ENCODE assay signal across 2 cellular contexts in genomic region chr9:77584927-77585326, GRCh38.
TF ChIP-seq lines count a peak whose summit lies in the region.

No MANE protein-coding gene starts in this region.

TF ChIP-seq in WTC11, 78 proteins besides CTCF, POLR2A, EP300 and RAD21:
- TF ChIP-seq, protein P1, sequence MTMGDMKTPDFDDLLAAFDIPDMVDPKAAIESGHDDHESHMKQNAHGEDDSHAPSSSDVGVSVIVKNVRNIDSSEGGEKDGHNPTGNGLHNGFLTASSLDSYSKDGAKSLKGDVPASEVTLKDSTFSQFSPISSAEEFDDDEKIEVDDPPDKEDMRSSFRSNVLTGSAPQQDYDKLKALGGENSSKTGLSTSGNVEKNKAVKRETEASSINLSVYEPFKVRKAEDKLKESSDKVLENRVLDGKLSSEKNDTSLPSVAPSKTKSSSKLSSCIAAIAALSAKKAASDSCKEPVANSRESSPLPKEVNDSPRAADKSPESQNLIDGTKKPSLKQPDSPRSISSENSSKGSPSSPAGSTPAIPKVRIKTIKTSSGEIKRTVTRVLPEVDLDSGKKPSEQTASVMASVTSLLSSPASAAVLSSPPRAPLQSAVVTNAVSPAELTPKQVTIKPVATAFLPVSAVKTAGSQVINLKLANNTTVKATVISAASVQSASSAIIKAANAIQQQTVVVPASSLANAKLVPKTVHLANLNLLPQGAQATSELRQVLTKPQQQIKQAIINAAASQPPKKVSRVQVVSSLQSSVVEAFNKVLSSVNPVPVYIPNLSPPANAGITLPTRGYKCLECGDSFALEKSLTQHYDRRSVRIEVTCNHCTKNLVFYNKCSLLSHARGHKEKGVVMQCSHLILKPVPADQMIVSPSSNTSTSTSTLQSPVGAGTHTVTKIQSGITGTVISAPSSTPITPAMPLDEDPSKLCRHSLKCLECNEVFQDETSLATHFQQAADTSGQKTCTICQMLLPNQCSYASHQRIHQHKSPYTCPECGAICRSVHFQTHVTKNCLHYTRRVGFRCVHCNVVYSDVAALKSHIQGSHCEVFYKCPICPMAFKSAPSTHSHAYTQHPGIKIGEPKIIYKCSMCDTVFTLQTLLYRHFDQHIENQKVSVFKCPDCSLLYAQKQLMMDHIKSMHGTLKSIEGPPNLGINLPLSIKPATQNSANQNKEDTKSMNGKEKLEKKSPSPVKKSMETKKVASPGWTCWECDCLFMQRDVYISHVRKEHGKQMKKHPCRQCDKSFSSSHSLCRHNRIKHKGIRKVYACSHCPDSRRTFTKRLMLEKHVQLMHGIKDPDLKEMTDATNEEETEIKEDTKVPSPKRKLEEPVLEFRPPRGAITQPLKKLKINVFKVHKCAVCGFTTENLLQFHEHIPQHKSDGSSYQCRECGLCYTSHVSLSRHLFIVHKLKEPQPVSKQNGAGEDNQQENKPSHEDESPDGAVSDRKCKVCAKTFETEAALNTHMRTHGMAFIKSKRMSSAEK (CRISPR knock-in tag; IDR thresholded peaks at IDR 0.05; ENCODE audit: borderline replicate concordance): peak; percentile 90; the same call in 1 of the 2 replicates
- TF ChIP-seq ZSCAN18 (CRISPR knock-in tag; IDR thresholded peaks at IDR 0.05) (peak; percentile 82; the same call in 1 of the 2 replicates), MXD4 (CRISPR knock-in tag; IDR thresholded peaks at IDR 0.05; ENCODE audit: borderline replicate concordance) (peak; percentile 74; the same call in 1 of the 2 replicates), ZNF423 (CRISPR knock-in tag; IDR thresholded peaks at IDR 0.05) (0 out of 2 replicates have a peak, but pooled peaks have one; percentile 14)
- TF ChIP-seq, protein P2, sequence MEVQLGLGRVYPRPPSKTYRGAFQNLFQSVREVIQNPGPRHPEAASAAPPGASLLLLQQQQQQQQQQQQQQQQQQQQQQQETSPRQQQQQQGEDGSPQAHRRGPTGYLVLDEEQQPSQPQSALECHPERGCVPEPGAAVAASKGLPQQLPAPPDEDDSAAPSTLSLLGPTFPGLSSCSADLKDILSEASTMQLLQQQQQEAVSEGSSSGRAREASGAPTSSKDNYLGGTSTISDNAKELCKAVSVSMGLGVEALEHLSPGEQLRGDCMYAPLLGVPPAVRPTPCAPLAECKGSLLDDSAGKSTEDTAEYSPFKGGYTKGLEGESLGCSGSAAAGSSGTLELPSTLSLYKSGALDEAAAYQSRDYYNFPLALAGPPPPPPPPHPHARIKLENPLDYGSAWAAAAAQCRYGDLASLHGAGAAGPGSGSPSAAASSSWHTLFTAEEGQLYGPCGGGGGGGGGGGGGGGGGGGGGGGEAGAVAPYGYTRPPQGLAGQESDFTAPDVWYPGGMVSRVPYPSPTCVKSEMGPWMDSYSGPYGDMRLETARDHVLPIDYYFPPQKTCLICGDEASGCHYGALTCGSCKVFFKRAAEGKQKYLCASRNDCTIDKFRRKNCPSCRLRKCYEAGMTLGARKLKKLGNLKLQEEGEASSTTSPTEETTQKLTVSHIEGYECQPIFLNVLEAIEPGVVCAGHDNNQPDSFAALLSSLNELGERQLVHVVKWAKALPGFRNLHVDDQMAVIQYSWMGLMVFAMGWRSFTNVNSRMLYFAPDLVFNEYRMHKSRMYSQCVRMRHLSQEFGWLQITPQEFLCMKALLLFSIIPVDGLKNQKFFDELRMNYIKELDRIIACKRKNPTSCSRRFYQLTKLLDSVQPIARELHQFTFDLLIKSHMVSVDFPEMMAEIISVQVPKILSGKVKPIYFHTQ (CRISPR knock-in tag; IDR thresholded peaks at IDR 0.05): 0 out of 2 replicates have a peak, but pooled peaks have one; percentile 11

TF ChIP-seq in H1, 55 proteins besides CTCF, POLR2A, EP300 and RAD21:
- peak; percentile 10; the same call in 1 of the 2 replicates for TF ChIP-seq YY1 (IDR thresholded peaks at IDR 0.05; ENCODE audit: low read depth, low read length)
